26 cellular contexts compared by ENCODE assay signal in the genomic region with DNA sequence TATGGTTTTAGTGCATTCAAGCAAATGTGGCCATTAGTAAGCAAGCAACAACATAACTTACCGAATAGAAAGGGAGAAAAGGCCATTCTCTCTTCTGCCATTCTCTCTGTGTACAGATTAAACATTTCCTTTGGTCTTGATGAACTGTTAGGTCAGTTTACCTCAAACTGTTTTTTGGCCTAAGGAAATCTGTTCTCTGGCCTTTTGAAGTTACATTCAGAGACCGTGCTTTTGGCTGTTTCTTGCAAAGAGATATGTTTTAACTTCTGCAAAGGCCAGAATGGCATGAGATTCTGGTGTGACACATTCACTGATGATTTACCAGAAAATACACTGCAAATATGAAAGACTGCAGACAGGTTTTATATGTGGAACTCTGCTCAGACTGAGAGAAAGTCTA. TPM values are rescaled to one million over a fixed set of nuclear protein-coding genes. Genes with fewer than 3 reads are reported as not detected.
DNase-seq lines count a peak whose midpoint lies in the region; ATAC-seq, FAIRE-seq and TF ChIP-seq lines count a peak whose summit lies in the region.
"Had no signal": no experiment of that assay in that cellular context is flagged by ENCODE, and none has a peak within 500 bp of the region (broad histone marks: within the 10 kb centered on the region; RNA-seq: fewer than 3 reads in every experiment).

No MANE protein-coding gene starts in this region.

- H3K4me2 ChIP-seq in endothelial cell of umbilical vein (ENCODE audit: insufficient read depth, low read length) = no peak overlapping the region
- H3K4me2 ChIP-seq: GM23338, KMS-11 had no signal

- POLR2A ChIA-PET in MCF 10A (lab: Yijun Ruan, JAX) (interaction anchor here (0.8 kb wide), 2 partner anchors 10 to 240 kb away, joined by 3 to 6 read pairs; no protein-coding TSS in a partner anchor), endothelial cell of umbilical vein (lab: Charles Lee) (no interaction called here)

- ATAC-seq in right lobe of liver = peak; percentile 45 to 85 (median 76)
- no peak for ATAC-seq in HG02970 (IDR thresholded peaks at IDR 0.05; ENCODE audit: low FRiP score, unreplicated experiment)
- ATAC-seq: activated T-cell treated with anti-CD3 and anti-CD28 coated beads, Interleukin-2, amount 50 U/mL, for 4 hours; foreskin keratinocyte; GM23338; lower lobe of right lung had no signal

- dilution Hi-C loops in endothelial cell of umbilical vein (cut with MboI; ENCODE audit: extremely low pct_ligation_motif_present, low sequenced_read_pairs) = no loop called here

- no peaks in the 10 kb centered on the region for H3K9me3 ChIP-seq in breast epithelium
- no peaks in the 10 kb centered on the region for H3K9me3 ChIP-seq in endothelial cell of umbilical vein (replicated peaks; ENCODE audit: control insufficient read depth, insufficient read depth, low read length)
- H3K9me3 ChIP-seq in right lobe of liver = no peaks in the 10 kb centered on the region
- H3K9me3 ChIP-seq in vagina = no peaks in the 10 kb centered on the region
- H3K9me3 ChIP-seq: lower lobe of right lung, neutrophil, SJSA1 had no signal

- peaks cover 16% of the 10 kb centered on the region for H3K79me2 ChIP-seq in endothelial cell of umbilical vein (ENCODE audit: control insufficient read depth, insufficient read depth, low read length)

- no peak overlapping the region for H3K4me3 Mint-ChIP-seq in MCF 10A (ENCODE audit: unreplicated experiment)
- no peak overlapping the region for H3K4me3 Mint-ChIP-seq in activated naive CD8-positive, alpha-beta T cell treated with anti-CD3 and anti-CD28 coated beads for 36 hours
- H3K4me3 Mint-ChIP-seq: activated T-cell treated with anti-CD3 and anti-CD28 coated beads, Interleukin-2, amount 50 U/mL, for 4 hours; CD8-positive, alpha-beta memory T cell; GM23338; immature natural killer cell; type B pancreatic cell had no signal

- no peak for TF ChIP-seq POLR2A in breast epithelium (IDR thresholded peaks at IDR 0.05)
- no peak for TF ChIP-seq POLR2A in endothelial cell of umbilical vein (IDR thresholded peaks at IDR 0.05; ENCODE audit: low read depth, low read length)
- no peak for TF ChIP-seq POLR2A in right lobe of liver (IDR thresholded peaks at IDR 0.05)
- no peak for TF ChIP-seq POLR2A in vagina (IDR thresholded peaks at IDR 0.05)

- H3K27ac ChIP-seq in breast epithelium (peak overlapping the region; percentile 19 to 30), endothelial cell of umbilical vein (ENCODE audit: insufficient read depth, low read depth, low read length) (no peak overlapping the region), right lobe of liver (peak overlapping the region; percentile 57 to 74 (median 58)), vagina (peak overlapping the region; percentile 7)
- H3K27ac ChIP-seq: foreskin keratinocyte, KMS-11, lower lobe of right lung, neutrophil, SJSA1 had no signal

- no peaks in the 10 kb centered on the region for H3K36me3 ChIP-seq in breast epithelium
- H3K36me3 ChIP-seq in endothelial cell of umbilical vein (ENCODE audit: control insufficient read depth in 2 of 2, extremely low read depth in 1 of 2, insufficient read depth in 2 of 2, low read length in 2 of 2) = no peaks in the 10 kb centered on the region
- H3K36me3 ChIP-seq in right lobe of liver = peaks cover 0 to 13% (median 5%) of the 10 kb centered on the region in 4 donors
- H3K36me3 ChIP-seq in vagina = peaks cover 0 to 4% of the 10 kb centered on the region in 2 donors
- H3K36me3 ChIP-seq: neutrophil had no signal

- peaks cover 29% of the 10 kb centered on the region for H3K4me1 Mint-ChIP-seq in MCF 10A (ENCODE audit: insufficient read depth, unreplicated experiment)
- H3K4me1 Mint-ChIP-seq in activated naive CD8-positive, alpha-beta T cell treated with anti-CD3 and anti-CD28 coated beads for 36 hours = peaks cover 19% of the 10 kb centered on the region

- peaks cover 0 to 4% of the 10 kb centered on the region in 2 donors for H3K4me1 ChIP-seq in breast epithelium
- no peaks in the 10 kb centered on the region for H3K4me1 ChIP-seq in endothelial cell of umbilical vein (ENCODE audit: control insufficient read depth, extremely low read depth, insufficient read depth, low read length)
- H3K4me1 ChIP-seq in right lobe of liver = peaks cover 0 to 64% (median 19%) of the 10 kb centered on the region in 4 donors
- peaks cover 60% of the 10 kb centered on the region for H3K4me1 ChIP-seq in vagina
- H3K4me1 ChIP-seq: SJSA1 had no signal

- H3K27ac Mint-ChIP-seq in MCF 10A (ENCODE audit: low read depth, unreplicated experiment) = no peak overlapping the region
- no peak overlapping the region for H3K27ac Mint-ChIP-seq in activated naive CD8-positive, alpha-beta T cell treated with anti-CD3 and anti-CD28 coated beads for 36 hours
- H3K27ac Mint-ChIP-seq: immature natural killer cell, type B pancreatic cell had no signal

- peaks cover 50% of the 10 kb centered on the region for H3K36me3 Mint-ChIP-seq in MCF 10A (ENCODE audit: insufficient read depth, unreplicated experiment)
- peaks cover 20% of the 10 kb centered on the region for H3K36me3 Mint-ChIP-seq in activated naive CD8-positive, alpha-beta T cell treated with anti-CD3 and anti-CD28 coated beads for 36 hours
- H3K36me3 Mint-ChIP-seq: immature natural killer cell had no signal

- CTCF ChIA-PET in MCF 10A (lab: Yijun Ruan, JAX) (no interaction called here), endothelial cell of umbilical vein (lab: Charles Lee) (interaction anchor here (1.0 to 1.6 kb wide), 3 partner anchors 10 to 20 kb away, joined by 4 to 9 read pairs (median 4); no protein-coding TSS in a partner anchor)

- H3K27me3 ChIP-seq in breast epithelium (no peaks in the 10 kb centered on the region), endothelial cell of umbilical vein (ENCODE audit: control insufficient read depth in 2 of 2, insufficient read depth in 2 of 2, low read length in 2 of 2) (no peaks in the 10 kb centered on the region), right lobe of liver (no peaks in the 10 kb centered on the region), vagina (no peaks in the 10 kb centered on the region)
- H3K27me3 ChIP-seq: foreskin keratinocyte, neutrophil, SJSA1 had no signal

- H3K9ac ChIP-seq in endothelial cell of umbilical vein (replicated peaks; ENCODE audit: extremely low read depth, insufficient read depth, low read length) = no peak overlapping the region
- H3K9ac ChIP-seq: KMS-11 had no signal

- BruUV-seq in MCF 10A (replicated peaks; lab: Mats Ljungman, UMichigan) (no TSS peak), endothelial cell of umbilical vein (replicated peaks; lab: Mats Ljungman, UMichigan) (no TSS peak)

- TF ChIP-seq CTCF in breast epithelium (IDR thresholded peaks at IDR 0.05) (no peak), MCF 10A (IDR thresholded peaks at IDR 0.05; ENCODE audit: unreplicated experiment) (no peak), endothelial cell of umbilical vein (IDR thresholded peaks at IDR 0.05; ENCODE audit: extremely low read depth in 1 of 2, insufficient read depth in 1 of 2, low read depth in 1 of 2, low read length in 2 of 2) (no peak), right lobe of liver (IDR thresholded peaks at IDR 0.05) (no peak), vagina (IDR thresholded peaks at IDR 0.05) (no peak)

- no peaks in the 10 kb centered on the region for H3K27me3 Mint-ChIP-seq in MCF 10A (ENCODE audit: insufficient read depth, unreplicated experiment)
- H3K27me3 Mint-ChIP-seq in activated naive CD8-positive, alpha-beta T cell treated with anti-CD3 and anti-CD28 coated beads for 36 hours = no peaks in the 10 kb centered on the region
- H3K27me3 Mint-ChIP-seq: CD8-positive, alpha-beta memory T cell; type B pancreatic cell had no signal

- no peaks in the 10 kb centered on the region for H4K20me1 ChIP-seq in endothelial cell of umbilical vein (replicated peaks; ENCODE audit: control insufficient read depth, extremely low read depth, insufficient read depth, low read length)

- intact Hi-C loops in breast epithelium (cut with DNase I; ENCODE audit: low total_unique reads) = no loop called here
- intact Hi-C loops in MCF 10A (cut with micrococcal nuclease) = no loop called here
- intact Hi-C loops in endothelial cell of umbilical vein (cut with micrococcal nuclease) = no loop called here
- intact Hi-C loops in right lobe of liver (cut with DNase I) = loop anchor here in 1 of 2 donors (10.0 kb wide), 1 partner anchor 204 kb away; no protein-coding TSS in a partner anchor
- intact Hi-C loops in vagina (cut with DNase I) = no loop called here

- no peak overlapping the region for H3K4me3 ChIP-seq in breast epithelium
- no peak overlapping the region for H3K4me3 ChIP-seq in endothelial cell of umbilical vein (replicated peaks in 1 of 3; ENCODE audit: insufficient read depth in 1 of 3, low read depth in 1 of 3, low read length in 3 of 3)
- H3K4me3 ChIP-seq in right lobe of liver = peak overlapping the region in 1 of 3 donors; percentile 1
- no peak overlapping the region for H3K4me3 ChIP-seq in vagina
- H3K4me3 ChIP-seq: GM23338, lower lobe of right lung, SJSA1 had no signal

- DNase-seq in breast epithelium (ENCODE audit: low spot score in 2 of 2) (no peak), MCF 10A (ENCODE audit: unreplicated experiment) (no peak), endothelial cell of umbilical vein (ENCODE audit: low read depth, low spot score) (peak; percentile 58), right lobe of liver (no peak), vagina (ENCODE audit: extremely low spot score in 2 of 2) (no peak), T-helper 1 cell (no peak)
- DNase-seq in activated naive CD8-positive, alpha-beta T cell treated with anti-CD3 and anti-CD28 coated beads for 36 hours = no peak
- DNase-seq: 8988T; activated CD4-positive, alpha-beta T cell treated with anti-CD3 and anti-CD28 coated beads for 48 hours; activated naive CD4-positive, alpha-beta T cell; activated T-cell treated with anti-CD3 and anti-CD28 coated beads, Interleukin-2, amount 50 U/mL, for 4 hours; caudate nucleus; CD8-positive, alpha-beta memory T cell; foreskin keratinocyte; immature natural killer cell; lower lobe of right lung; NCI-H2171; NCI-H526; T-helper 2 cell had no signal

- WGBS in right lobe of liver (ENCODE audit: insufficient coverage, low coverage, low lambda C conversion rate, missing lambda C conversion rate) = 16% methylated on average over 2 of the region's 2 CpGs

- no peaks in the 10 kb centered on the region for H3K9me1 ChIP-seq in endothelial cell of umbilical vein (replicated peaks; ENCODE audit: control insufficient read depth, extremely low read depth, insufficient read depth, low read length)

- no peak overlapping the region for H2AFZ ChIP-seq in endothelial cell of umbilical vein (ENCODE audit: low read depth, low read length)
- H2AFZ ChIP-seq: GM23338 had no signal

- no peak for FAIRE-seq in endothelial cell of umbilical vein (lab: Jason Lieb, UNC)
- FAIRE-seq: G401.6 had no signal

- no peaks in the 10 kb centered on the region for H3K9me3 Mint-ChIP-seq in MCF 10A (ENCODE audit: unreplicated experiment)
- no peaks in the 10 kb centered on the region for H3K9me3 Mint-ChIP-seq in activated naive CD8-positive, alpha-beta T cell treated with anti-CD3 and anti-CD28 coated beads for 36 hours
- H3K9me3 Mint-ChIP-seq: activated T-cell treated with anti-CD3 and anti-CD28 coated beads, Interleukin-2, amount 50 U/mL, for 4 hours; CD8-positive, alpha-beta memory T cell; GM23338; immature natural killer cell; type B pancreatic cell had no signal

RNA-seq across cellular contexts. Expression of a gene that starts 22.2 kb away (rescaled TPM):
- total RNA-seq in breast epithelium (100 to 1,000 TPM; 103 to 349 (median 146) TPM), MCF 10A (2022) (99.1 and 100 TPM in 2 replicates), endothelial cell of umbilical vein (29.3 and 31.8 TPM in 2 replicates), right lobe of liver (10 to 100 TPM; 31.2 to 67.9 (median 41.0) TPM), vagina (122 TPM)
- polyA plus RNA-seq in endothelial cell of umbilical vein = 3.3 and 4.8 TPM in 2 replicates
- 5.2 and 6.8 TPM in 2 replicates for polyA plus RNA-seq in endothelial cell of umbilical vein (2011; cell fraction: cytosol; rRNA removed)
- polyA plus RNA-seq in endothelial cell of umbilical vein (2011; cell fraction: nucleus; rRNA removed) = 14.4 and 17.2 TPM in 2 replicates
- 9.2 and 13.9 TPM in 2 replicates for polyA plus RNA-seq in endothelial cell of umbilical vein (2012)
- 8.4 and 15.3 TPM in 2 replicates for polyA minus RNA-seq in endothelial cell of umbilical vein
- polyA minus RNA-seq in endothelial cell of umbilical vein (2011; cell fraction: cytosol; rRNA and poly(A)+ RNA removed) = 14.4 TPM
- polyA minus RNA-seq in endothelial cell of umbilical vein (2011; cell fraction: nucleus; rRNA and poly(A)+ RNA removed) = 44.0 and 47.0 TPM in 2 replicates
- total RNA-seq in activated naive CD8-positive, alpha-beta T cell treated with anti-CD3 and anti-CD28 coated beads for 36 hours = 10 to 100 TPM; 44.9 to 45.9 TPM
